In the genomic region with DNA sequence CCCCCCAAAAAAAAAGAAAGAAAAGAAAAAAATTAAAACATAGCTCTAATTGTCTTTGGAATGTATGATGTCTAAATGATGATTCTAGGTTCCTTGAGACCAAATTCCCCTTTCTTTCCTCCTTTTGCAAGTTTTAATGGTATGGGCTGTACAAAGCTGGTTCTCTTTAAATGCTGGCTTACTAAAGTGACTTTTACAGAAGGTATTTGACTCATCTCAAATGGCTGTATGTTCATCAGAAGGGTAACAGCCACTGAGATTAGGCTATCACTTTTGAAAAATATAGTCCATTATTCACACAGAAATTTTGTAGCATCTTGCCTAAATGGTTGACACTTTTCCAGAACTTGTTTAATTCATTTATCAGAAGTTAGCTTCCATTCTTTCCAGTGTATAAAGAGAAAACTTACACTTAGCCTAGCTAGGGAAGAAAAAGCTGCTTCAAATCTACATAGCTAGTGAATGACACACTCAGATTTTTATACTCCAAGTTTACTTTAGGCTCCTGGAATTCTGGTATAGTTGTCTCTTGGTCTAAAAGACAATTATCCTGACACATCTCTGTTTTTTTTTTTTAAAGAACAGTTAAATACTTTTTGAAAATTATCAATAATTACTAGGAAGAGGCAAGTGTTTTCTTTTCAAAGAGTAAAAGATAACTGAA, we compare ENCODE assay signal across 20 cellular contexts.
"Had no signal": no experiment of that assay in that cellular context is flagged by ENCODE, and none has a peak within 500 bp of the region (broad histone marks: within the 10 kb centered on the region; RNA-seq: fewer than 3 reads in every experiment).

No MANE protein-coding gene starts in this region.

- DNase-seq: dorsolateral prefrontal cortex; effector CD8-positive, alpha-beta T cell; gastrocnemius medialis; heart right ventricle; kidney glomerular epithelial cell; mesendoderm; naive thymus-derived CD4-positive, alpha-beta T cell; nephron progenitor cell; psoas muscle; retina; right lobe of liver; spleen; stimulated activated CD4-positive, alpha-beta T cell treated with anti-CD3 and anti-CD28 coated beads, Interleukin-15, amount 100 ng/mL, for 24 hours; stimulated activated CD4-positive, alpha-beta T cell treated with anti-CD3 and anti-CD28 coated beads, Interleukin-1b, Interleukin-23, amount 100 ng/mL, for 48 hours; stimulated activated CD4-positive, alpha-beta T cell treated with anti-CD3 and anti-CD28 coated beads, Interleukin-4, amount 100 ng/mL, for 24 hours; tibial artery; upper lobe of left lung; uterus had no signal

- H3K27ac Mint-ChIP-seq: naive thymus-derived CD4-positive, alpha-beta T cell; nephron progenitor cell; stimulated activated memory B cell treated with anti-CD40 and anti-IgM and Interleukin-4, amounts not matched to agents 10 μg/mL and 1 μg/mL and 100 μg/mL, for 72 hours; stimulated activated naive CD8-positive, alpha-beta T cell treated with anti-CD3 and anti-CD28 coated beads, Interleukin-15, Interleukin-2, amounts not matched to agents 100 ng/mL and 50 ng/mL, for 24 hours had no signal

- H3K4me1 Mint-ChIP-seq: naive thymus-derived CD4-positive, alpha-beta T cell; stimulated activated memory B cell treated with anti-CD40 and anti-IgM and Interleukin-4, amounts not matched to agents 10 μg/mL and 1 μg/mL and 100 μg/mL, for 72 hours had no signal

- H3K9me3 Mint-ChIP-seq: nephron progenitor cell; stimulated activated memory B cell treated with anti-CD40 and anti-IgM and Interleukin-4, amounts not matched to agents 10 μg/mL and 1 μg/mL and 100 μg/mL, for 72 hours; stimulated activated naive CD8-positive, alpha-beta T cell treated with anti-CD3 and anti-CD28 coated beads, Interleukin-15, Interleukin-2, amounts not matched to agents 100 ng/mL and 50 ng/mL, for 24 hours had no signal

- H3K4me3 Mint-ChIP-seq: naive thymus-derived CD4-positive, alpha-beta T cell; nephron progenitor cell; stimulated activated memory B cell treated with anti-CD40 and anti-IgM and Interleukin-4, amounts not matched to agents 10 μg/mL and 1 μg/mL and 100 μg/mL, for 72 hours; stimulated activated naive CD8-positive, alpha-beta T cell treated with anti-CD3 and anti-CD28 coated beads, Interleukin-15, Interleukin-2, amounts not matched to agents 100 ng/mL and 50 ng/mL, for 24 hours had no signal

- H3K36me3 Mint-ChIP-seq: naive thymus-derived CD4-positive, alpha-beta T cell; stimulated activated memory B cell treated with anti-CD40 and anti-IgM and Interleukin-4, amounts not matched to agents 10 μg/mL and 1 μg/mL and 100 μg/mL, for 72 hours had no signal

- ATAC-seq: gastrocnemius medialis; heart right ventricle; naive thymus-derived CD4-positive, alpha-beta T cell; psoas muscle; right lobe of liver; stimulated activated memory B cell treated with anti-CD40 and anti-IgM and Interleukin-4, amounts not matched to agents 10 μg/mL and 1 μg/mL and 100 μg/mL, for 72 hours had no signal

- H3K27me3 Mint-ChIP-seq: naive thymus-derived CD4-positive, alpha-beta T cell; stimulated activated memory B cell treated with anti-CD40 and anti-IgM and Interleukin-4, amounts not matched to agents 10 μg/mL and 1 μg/mL and 100 μg/mL, for 72 hours; stimulated activated naive CD8-positive, alpha-beta T cell treated with anti-CD3 and anti-CD28 coated beads, Interleukin-15, Interleukin-2, amounts not matched to agents 100 ng/mL and 50 ng/mL, for 24 hours had no signal
